ENCODE assay signal across 20 cellular contexts in genomic region chr20:25011831-25012241, GRCh38. TPM values are rescaled to one million over a fixed set of nuclear protein-coding genes. Genes with fewer than 3 reads are reported as not detected.
DNase-seq lines count a peak whose midpoint lies in the region; ATAC-seq lines count a peak whose summit lies in the region.
"Had no signal": no experiment of that assay in that cellular context is flagged by ENCODE, and none has a peak within 500 bp of the region (broad histone marks: within the 10 kb centered on the region; RNA-seq: fewer than 3 reads in every experiment).

No MANE protein-coding gene starts in this region.

- no peak overlapping the region for H3K27ac ChIP-seq in right cardiac atrium (ENCODE audit: low read length)
- H3K27ac ChIP-seq: parathyroid adenoma, Peyer's patch, SJCRH30 had no signal

- H3K4me1 ChIP-seq in right cardiac atrium (ENCODE audit: control insufficient read depth, insufficient read depth, low read length), result peaks cover 2% of the 10 kb centered on the region
- H3K4me1 ChIP-seq: parathyroid adenoma, Peyer's patch, SJCRH30 had no signal

- H3K9me3 ChIP-seq in right cardiac atrium (ENCODE audit: control insufficient read depth, low read length), result no peaks in the 10 kb centered on the region
- H3K9me3 ChIP-seq: Peyer's patch, SJCRH30 had no signal

- H3K27me3 ChIP-seq in right cardiac atrium (ENCODE audit: control insufficient read depth, insufficient read depth), result no peaks in the 10 kb centered on the region
- H3K27me3 ChIP-seq: Peyer's patch, SJCRH30 had no signal

- H3K4me3 ChIP-seq in right cardiac atrium (ENCODE audit: low read length), result no peak overlapping the region
- H3K4me3 ChIP-seq: Peyer's patch, SJCRH30 had no signal

- intact Hi-C loops in cardiac septum (cut with DNase I), result no loop called here
- intact Hi-C loops in right cardiac atrium (cut with DNase I), result no loop called here
- intact Hi-C loops in sciatic nerve (cut with DNase I), result no loop called here

- ATAC-seq in right cardiac atrium (no peak), left lobe of liver (peak; percentile 95), sciatic nerve (no peak), GM18519 (IDR thresholded peaks at IDR 0.05; ENCODE audit: low FRiP score, unreplicated experiment) (no peak), HG03097 (IDR thresholded peaks at IDR 0.05; ENCODE audit: low FRiP score, unreplicated experiment) (no peak)
- ATAC-seq in activated CD4-positive, CD25-positive, alpha-beta regulatory T cell treated with anti-CD3 and anti-CD28 coated beads, Interleukin-2, amount 50 U/mL, for 24 hours, result no peak
- ATAC-seq: stimulated activated naive CD8-positive, alpha-beta T cell treated with anti-CD3 and anti-CD28 coated beads, Interleukin-15, Interleukin-2, amounts not matched to agents 100 U/mL and 50 U/mL, for 24 hours had no signal

- DNase-seq in cardiac septum (ENCODE audit: low spot score) (peak; percentile 63), right cardiac atrium (no peak), left lobe of liver (ENCODE audit: low spot score) (peak; percentile 97), sciatic nerve (ENCODE audit: low spot score) (peak; percentile 13), SW 1271 (lab: John Stamatoyannopoulos, UW) (no peak)
- DNase-seq: activated B cell treated with CpG ODN at 0.5 μM for 24 hours; DMS153; IMR-90; NCI-H1092; NCI-H1694 treated with DMSO at 0.1 percent for 48 hours; NCI-H2171 treated with DMSO at 0.1 percent for 48 hours; NCI-H524; SJCRH30; stimulated activated naive CD8-positive, alpha-beta T cell treated with anti-CD3 and anti-CD28 coated beads, Interleukin-15, Interleukin-2, amounts not matched to agents 100 U/mL and 50 U/mL, for 24 hours had no signal

- 93% methylated on average over 12 of the region's 12 CpGs for WGBS in right cardiac atrium

RNA-seq across cellular contexts. Expression of gene APMAP, which starts 19.3 kb away (rescaled TPM):
- 28.2 TPM for total RNA-seq in cardiac septum
- total RNA-seq in right cardiac atrium, result 10 to 100 TPM; 32.8 to 35.1 (median 34.8) TPM
- 28.0 TPM for polyA plus RNA-seq in right cardiac atrium
- total RNA-seq in left lobe of liver, result 180 TPM
- 47.3 TPM for total RNA-seq in sciatic nerve

RNA-seq across cellular contexts. Expression of gene ACSS1, which starts 46.1 kb away (rescaled TPM):
- total RNA-seq in cardiac septum, result 47.6 TPM
- 10 to 100 TPM; 14.8 to 61.8 (median 40.7) TPM for total RNA-seq in right cardiac atrium
- 29.3 TPM for polyA plus RNA-seq in right cardiac atrium
- 9.9 TPM for total RNA-seq in left lobe of liver
- total RNA-seq in sciatic nerve, result 27.4 TPM
- polyA plus RNA-seq: neural cell had no signal

Comparison
In these comparisons a context has a peak if more than half of its experiments do, and no peak if none do; other contexts are left out.
1. DNase-seq: peak in cardiac septum (single experiment), left lobe of liver (single experiment) and sciatic nerve (single experiment); none in right cardiac atrium (0 of 3) and SW 1271 (0 of 2).